ENCODE assay signal across 2 cellular contexts in the genomic region with DNA sequence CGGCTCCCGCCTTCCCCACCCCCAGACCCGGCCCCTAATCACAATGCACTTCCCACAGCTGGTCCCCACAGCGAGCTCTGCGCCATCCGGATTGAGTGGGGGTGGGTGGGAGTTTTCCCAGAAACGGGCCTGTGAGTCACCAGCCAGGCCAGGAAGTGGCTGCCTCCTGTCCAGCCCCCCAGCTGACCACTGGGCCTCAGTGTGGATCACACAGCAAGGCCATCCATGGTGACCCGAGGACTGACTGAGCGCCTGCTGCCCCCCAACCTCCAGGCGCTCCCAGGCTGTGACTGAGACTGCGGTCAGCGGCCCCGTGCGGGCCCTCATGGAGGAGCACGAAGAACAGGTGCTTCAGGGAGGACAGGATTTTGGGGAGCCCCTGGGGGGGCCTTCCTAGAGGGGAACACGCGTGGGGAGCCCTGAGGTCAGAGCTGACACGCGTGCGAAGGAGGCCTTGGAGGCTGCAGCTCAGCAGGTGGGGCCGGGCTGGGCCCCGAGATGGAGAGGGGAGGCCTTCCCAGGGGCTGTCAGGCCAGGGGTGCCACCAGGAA.
TF ChIP-seq lines count a peak whose summit lies in the region.

No MANE protein-coding gene starts in this region.

TF ChIP-seq in IMR-90, 13 proteins besides CTCF, POLR2A, EP300 and RAD21:
- TF ChIP-seq MXI1 (IDR thresholded peaks at IDR 0.05; ENCODE audit: borderline replicate concordance, low read depth, low read length), result no peak
- peak; percentile 52 for TF ChIP-seq RCOR1 (IDR thresholded peaks at IDR 0.05; ENCODE audit: insufficient replicate concordance, low read length)
- TF ChIP-seq, protein P1, sequence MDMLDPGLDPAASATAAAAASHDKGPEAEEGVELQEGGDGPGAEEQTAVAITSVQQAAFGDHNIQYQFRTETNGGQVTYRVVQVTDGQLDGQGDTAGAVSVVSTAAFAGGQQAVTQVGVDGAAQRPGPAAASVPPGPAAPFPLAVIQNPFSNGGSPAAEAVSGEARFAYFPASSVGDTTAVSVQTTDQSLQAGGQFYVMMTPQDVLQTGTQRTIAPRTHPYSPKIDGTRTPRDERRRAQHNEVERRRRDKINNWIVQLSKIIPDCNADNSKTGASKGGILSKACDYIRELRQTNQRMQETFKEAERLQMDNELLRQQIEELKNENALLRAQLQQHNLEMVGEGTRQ (IDR thresholded peaks at IDR 0.05; ENCODE audit: low read depth, low read length), result peak; percentile 51
- TF ChIP-seq MAZ (IDR thresholded peaks at IDR 0.05; ENCODE audit: borderline replicate concordance, low read depth, low read length), result peak; percentile 79; the same call in 1 of the 2 replicates
- 0 out of 2 replicates have a peak, but pooled peaks have one; percentile 13 for TF ChIP-seq BHLHE40 (IDR thresholded peaks at IDR 0.05; ENCODE audit: low read depth, low read length)
- no peak for TF ChIP-seq CEBPB (IDR thresholded peaks at IDR 0.05; ENCODE audit: low read depth, low read length)
- peak; percentile 86 for TF ChIP-seq FOS (IDR thresholded peaks at IDR 0.05; ENCODE audit: low read depth, low read length)
- TF ChIP-seq SMC3 (IDR thresholded peaks at IDR 0.05; ENCODE audit: low read depth, low read length), result peak; percentile 16; the same call in 1 of the 2 replicates

TF ChIP-seq in endothelial cell of umbilical vein, 7 proteins besides CTCF, POLR2A, EP300 and RAD21:
- TF ChIP-seq, protein P2, sequence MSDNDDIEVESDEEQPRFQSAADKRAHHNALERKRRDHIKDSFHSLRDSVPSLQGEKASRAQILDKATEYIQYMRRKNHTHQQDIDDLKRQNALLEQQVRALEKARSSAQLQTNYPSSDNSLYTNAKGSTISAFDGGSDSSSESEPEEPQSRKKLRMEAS (IDR thresholded peaks at IDR 0.05; ENCODE audit: insufficient read depth, insufficient read length), result peak; percentile 12
- TF ChIP-seq JUN (IDR thresholded peaks at IDR 0.05; ENCODE audit: borderline replicate concordance, insufficient read depth, insufficient read length, low read depth) (peak; percentile 89), POLR2AphosphoS5 (IDR thresholded peaks at IDR 0.05; ENCODE audit: insufficient read depth, low read depth, low read length) (peak; percentile 96), GATA2 (IDR thresholded peaks at IDR 0.05; ENCODE audit: insufficient read depth, insufficient read length, low read depth, low read length) (no peak), FOS (IDR thresholded peaks at IDR 0.05; ENCODE audit: borderline replicate concordance, insufficient read depth, low read length) (peak; percentile 86)
